Comparison of ENCODE assay signal across 14 cellular contexts in the genomic region with DNA sequence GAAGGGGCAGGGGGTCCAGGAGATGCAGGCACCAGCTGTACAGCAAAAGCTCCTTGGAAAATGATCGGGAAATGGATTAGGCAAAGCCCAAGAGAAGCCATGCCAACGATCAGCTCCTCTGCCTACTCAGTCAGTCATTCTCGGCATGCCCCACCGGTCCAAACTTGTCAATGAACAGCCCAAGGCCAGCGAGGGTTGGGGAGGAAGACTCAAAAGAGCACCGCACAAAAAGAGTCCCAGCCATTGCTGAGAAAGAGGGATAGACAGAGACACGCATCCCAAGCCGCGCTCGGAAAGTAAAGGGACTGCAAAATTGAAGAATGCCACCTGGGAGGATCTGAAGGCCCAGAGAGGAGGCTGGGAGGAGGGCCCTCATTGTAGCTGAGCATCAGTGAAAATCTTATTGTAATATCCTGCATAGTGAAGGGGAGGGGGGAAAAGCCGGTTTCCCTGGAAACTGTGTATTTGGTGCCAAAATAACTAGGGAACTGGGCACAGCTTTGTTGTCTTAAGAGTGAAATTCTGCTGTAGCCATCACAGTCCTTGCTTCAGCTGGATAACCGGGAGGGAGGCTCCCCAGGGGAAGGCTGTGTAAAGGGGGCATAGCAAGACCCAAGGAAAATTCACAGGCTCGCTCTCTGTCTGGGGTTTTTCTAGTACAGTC. TPM values are rescaled to one million over a fixed set of nuclear protein-coding genes. Genes with fewer than 3 reads are reported as not detected.
DNase-seq lines count a peak whose midpoint lies in the region; ATAC-seq and TF ChIP-seq lines count a peak whose summit lies in the region.
"Had no signal": no experiment of that assay in that cellular context is flagged by ENCODE, and none has a peak within 500 bp of the region (broad histone marks: within the 10 kb centered on the region; RNA-seq: fewer than 3 reads in every experiment).

No MANE protein-coding gene starts in this region.

- H3K4ac ChIP-seq in IMR-90 (ENCODE audit: low read depth, low read length): peak overlapping the region; percentile 96

- H3K9me3 Mint-ChIP-seq in nephron: no peaks in the 10 kb centered on the region
- H3K9me3 Mint-ChIP-seq: naive B cell had no signal

- H3K9me3 ChIP-seq in IMR-90 (ENCODE audit: control insufficient read depth, insufficient read depth, low read length) (no peaks in the 10 kb centered on the region), ectodermal cell (ENCODE audit: control insufficient read depth, low read length) (no peaks in the 10 kb centered on the region)
- H3K9me3 ChIP-seq: upper lobe of right lung had no signal

- no TSS peak for BruUV-seq in IMR-90 (replicated peaks; lab: Mats Ljungman, UMichigan)

- in situ Hi-C loops in IMR-90 (cut with MboI; ENCODE audit: low sequenced_read_pairs): no loop called here

- H4K20me1 ChIP-seq in IMR-90 (ENCODE audit: insufficient read depth, low read length): no peaks in the 10 kb centered on the region

- H2BK5ac ChIP-seq in IMR-90 (ENCODE audit: low read depth, low read length, poor library complexity, severe bottlenecking): peak overlapping the region; percentile 85

- peak overlapping the region; percentile 69 for H3K23ac ChIP-seq in IMR-90 (ENCODE audit: low read depth, low read length)

- peaks cover 3% of the 10 kb centered on the region for H3K79me2 ChIP-seq in ACC112 (ENCODE audit: control insufficient read depth, insufficient read depth, low read length, unreplicated experiment)

- no peak for TF ChIP-seq RAD21 in IMR-90 (IDR thresholded peaks at IDR 0.05; ENCODE audit: low read length)

- H3K9ac ChIP-seq in IMR-90 (ENCODE audit: low read depth, low read length): peak overlapping the region; percentile 68

- TF ChIP-seq CTCF in IMR-90 (conservative IDR thresholded peaks at IDR 0.05; ENCODE audit: low read depth, low read length): no peak
- TF ChIP-seq CTCF in nephron (IDR thresholded peaks at IDR 0.05; ENCODE audit: unreplicated experiment in 3 of 3): no peak

- peaks cover 9% of the 10 kb centered on the region for H3K27me3 Mint-ChIP-seq in nephron (ENCODE audit: low read depth)
- H3K27me3 Mint-ChIP-seq: naive B cell had no signal

- ATAC-seq in IMR-90 (ENCODE audit: low read depth): no peak
- no peak for ATAC-seq in GM18511 (IDR thresholded peaks at IDR 0.05; ENCODE audit: unreplicated experiment)
- ATAC-seq: upper lobe of right lung had no signal

- DNase-seq in IMR-90 (no peak), activated gamma-delta T cell treated with Interleukin-2 at 50 U/mL for 16 hours (no peak), NCI-H1436 treated with DMSO at 0.1 percent for 48 hours (lab: John Stamatoyannopoulos, UW) (no peak)
- DNase-seq in stimulated activated CD8-positive, alpha-beta memory T cell treated with anti-CD3 and anti-CD28 coated beads, Interleukin-4, amount 100 ng/mL, for 48 hours: no peak
- DNase-seq: activated T-cell treated with anti-CD3 and anti-CD28 coated beads for 4 hours; head of caudate nucleus; naive B cell; NCI-H1105 treated with DMSO at 0.1 percent for 48 hours; stimulated activated CD4-positive, alpha-beta T cell treated with anti-CD3 and anti-CD28 coated beads, Interleukin-1b, Interleukin-23, amount 100 ng/mL, for 48 hours; upper lobe of right lung had no signal

- dilution Hi-C loops in IMR-90 (cut with HindIII; ENCODE audit: low sequenced_read_pairs, unreplicated experiment): no loop called here

- peak overlapping the region; percentile 76; the same call in 1 of the 2 replicates for H2BK20ac ChIP-seq in IMR-90 (ENCODE audit: low read depth, low read length)

- H3K4me1 ChIP-seq in ACC112 (ENCODE audit: control insufficient read depth, insufficient read depth, low read length, unreplicated experiment) (peaks cover 23% of the 10 kb centered on the region), IMR-90 (ENCODE audit: control insufficient read depth, insufficient read depth, low read length) (peaks cover 19% of the 10 kb centered on the region), ectodermal cell (ENCODE audit: control insufficient read depth, insufficient read depth, low read length) (peaks cover 23% of the 10 kb centered on the region)

- H3K9me1 ChIP-seq in IMR-90 (ENCODE audit: insufficient read depth, low read length): peaks cover 7% of the 10 kb centered on the region

- peaks cover 7% of the 10 kb centered on the region; the same call in 1 of the 2 replicates for H3K36me3 ChIP-seq in ACC112 (ENCODE audit: insufficient read depth, low read length)
- peaks cover 15% of the 10 kb centered on the region for H3K36me3 ChIP-seq in IMR-90 (ENCODE audit: control insufficient read depth, insufficient read depth, low read length)
- H3K36me3 ChIP-seq in ectodermal cell (ENCODE audit: control insufficient read depth, insufficient read depth, low read length): peaks cover 19% of the 10 kb centered on the region

- H4K5ac ChIP-seq in IMR-90 (ENCODE audit: low read depth, low read length): peak overlapping the region; percentile 26; the same call in 1 of the 2 replicates

- peaks cover 20 to 43% of the 10 kb centered on the region in 2 experiments for H3K79me1 ChIP-seq in IMR-90 (ENCODE audit: low read depth in 1 of 2, low read length in 2 of 2)

- H3K18ac ChIP-seq in IMR-90 (ENCODE audit: low read depth, low read length): no peak overlapping the region

- peaks cover 26% of the 10 kb centered on the region for H3K36me3 Mint-ChIP-seq in nephron (ENCODE audit: low read depth)

- peak overlapping the region; percentile 12 for H2AK9ac ChIP-seq in IMR-90 (replicated peaks; ENCODE audit: low read depth, low read length, poor library complexity)

- H4K8ac ChIP-seq in IMR-90 (ENCODE audit: low read depth in 2 of 2, low read length in 2 of 2): peak overlapping the region; percentile 78 to 93; a peak in 3 of 4 replicates

- intact Hi-C loops in IMR-90 (cut with micrococcal nuclease): no loop called here

- H2AK5ac ChIP-seq in IMR-90 (ENCODE audit: low read depth, low read length): no peak overlapping the region; the same call in 1 of the 2 replicates

- TF ChIP-seq POLR2A in IMR-90 (IDR thresholded peaks at IDR 0.05; ENCODE audit: low read depth, low read length): no peak

- H4K91ac ChIP-seq in IMR-90 (ENCODE audit: insufficient read depth, low read depth, low read length): peak overlapping the region; percentile 96

- H3K4me3 ChIP-seq in ACC112 (ENCODE audit: low read depth, low read length) (peak overlapping the region; percentile 17; the same call in 1 of the 2 replicates), IMR-90 (ENCODE audit: insufficient read depth, low read depth, low read length) (no peak overlapping the region), ectodermal cell (ENCODE audit: insufficient read depth, low read depth, low read length) (peak overlapping the region; percentile 93)
- H3K4me3 ChIP-seq: upper lobe of right lung had no signal

- H3K14ac ChIP-seq in IMR-90 (replicated peaks; ENCODE audit: low read depth, low read length): peak overlapping the region; percentile 90

- 87% methylated on average over 5 of the region's 13 CpGs; no CpG with 5 or more reads in 1 of the 2 experiments for WGBS in IMR-90 (ENCODE audit: extremely low coverage in 2 of 2, insufficient read length in 1 of 2), 2 experiments
- WGBS in ectodermal cell, 2 experiments: 34 to 36% methylated on average over 12 to 13 of the region's 13 CpGs

- H2BK120ac ChIP-seq in IMR-90 (ENCODE audit: low read depth, low read length): peak overlapping the region; percentile 92

- peak overlapping the region; percentile 83; the same call in 1 of the 2 replicates for H3K56ac ChIP-seq in IMR-90 (ENCODE audit: extremely low read depth, insufficient read depth, low read length)

- CTCF ChIA-PET in IMR-90 (lab: Yijun Ruan, JAX): interaction anchor here (1.4 to 1.9 kb wide), 3 partner anchors 23 to 51 kb away, joined by 4 to 12 read pairs (median 6); a partner anchor contains a TSS

- POLR2A ChIA-PET in IMR-90 (lab: Charles Lee; ENCODE audit: unreplicated experiment): interaction anchor here (0.5 kb wide), 1 partner anchor 175 kb away, joined by 3 read pairs; no protein-coding TSS in a partner anchor

- H3K27ac ChIP-seq in ACC112 (ENCODE audit: low read depth, low read length) (peak overlapping the region; percentile 78), IMR-90 (ENCODE audit: insufficient read depth, low read length) (peak overlapping the region; percentile 79), ectodermal cell (ENCODE audit: insufficient read depth, low read depth, low read length, poor library complexity, severe bottlenecking) (peak overlapping the region; percentile 92)
- H3K27ac ChIP-seq: upper lobe of right lung had no signal

- H3K4me1 Mint-ChIP-seq in nephron: peaks cover 49% of the 10 kb centered on the region

- peak overlapping the region; percentile 68; the same call in 2 of the 3 replicates for H2BK15ac ChIP-seq in IMR-90 (ENCODE audit: low read depth, low read length)

- peak overlapping the region; percentile 86 to 93 (median 93) for H3K27ac Mint-ChIP-seq in nephron

- H2AFZ ChIP-seq in ACC112 (ENCODE audit: low read length, unreplicated experiment): no peak overlapping the region
- H2AFZ ChIP-seq in IMR-90 (replicated peaks; ENCODE audit: low read length, poor library complexity): peak overlapping the region; percentile 84

- H3K27me3 ChIP-seq in ACC112 (ENCODE audit: insufficient read depth, low read length): no peaks in the 10 kb centered on the region
- no peaks in the 10 kb centered on the region for H3K27me3 ChIP-seq in IMR-90 (ENCODE audit: control insufficient read depth, insufficient read depth, low read length)
- no peaks in the 10 kb centered on the region for H3K27me3 ChIP-seq in ectodermal cell (ENCODE audit: control insufficient read depth, insufficient read depth, low read length, poor library complexity, severe bottlenecking)
- H3K27me3 ChIP-seq: upper lobe of right lung had no signal

- no peak overlapping the region for H3K4me2 ChIP-seq in IMR-90 (ENCODE audit: low read depth, low read length)

- H3K4me3 Mint-ChIP-seq in nephron: peak overlapping the region; percentile 81 to 87 (median 84)

TF ChIP-seq in IMR-90, 13 proteins besides CTCF, POLR2A, EP300 and RAD21 (continues in another document):
- no peak for TF ChIP-seq BHLHE40 (IDR thresholded peaks at IDR 0.05; ENCODE audit: low read depth, low read length)

RNA-seq across cellular contexts. Expression of a gene that starts 4.7 kb away (rescaled TPM):
- total RNA-seq in IMR-90 (2012; rRNA removed): 21.1 and 24.2 TPM in 2 replicates
- 22.6 and 30.7 TPM in 2 replicates for polyA plus RNA-seq in IMR-90 (2012; rRNA removed)
- polyA plus RNA-seq in IMR-90 (2012; cell fraction: cytosol; rRNA removed): 19.7 and 20.6 TPM in 2 replicates
- polyA plus RNA-seq in IMR-90 (2012; cell fraction: nucleus; rRNA removed; ENCODE audit: low replicate concordance): 51.3 and 95.2 TPM in 2 replicates
- polyA plus RNA-seq in ectodermal cell (2013, experiment 1 of 4): 105 TPM
- 120 TPM for polyA plus RNA-seq in ectodermal cell (2013, experiment 2 of 4)
- polyA plus RNA-seq in ectodermal cell (2013, experiment 3 of 4): 93.7 TPM
- 98.5 TPM for polyA plus RNA-seq in ectodermal cell (2013, experiment 4 of 4)

RNA-seq across cellular contexts. Expression of a gene that starts 50.2 kb away (rescaled TPM):
- 3.9 and 4.4 TPM in 2 replicates for total RNA-seq in IMR-90 (2012; rRNA removed)
- 22.7 and 31.1 TPM in 2 replicates for polyA plus RNA-seq in IMR-90 (2012; rRNA removed)
- 15.1 and 44.2 TPM in 2 replicates for polyA plus RNA-seq in IMR-90 (2012; cell fraction: cytosol; rRNA removed)
- polyA plus RNA-seq in IMR-90 (2012; cell fraction: nucleus; rRNA removed; ENCODE audit: low replicate concordance): 5.3 and 12.5 TPM in 2 replicates
- polyA plus RNA-seq in ectodermal cell (2013, experiment 1 of 4): 16.8 TPM
- polyA plus RNA-seq in ectodermal cell (2013, experiment 2 of 4): 18.2 TPM
- 11.1 TPM for polyA plus RNA-seq in ectodermal cell (2013, experiment 3 of 4)
- polyA plus RNA-seq in ectodermal cell (2013, experiment 4 of 4): 12.4 TPM
